11 cellular contexts compared by ENCODE assay signal in genomic region chr11:117928818-117929567, GRCh38. TPM values are rescaled to one million over a fixed set of nuclear protein-coding genes. Genes with fewer than 3 reads are reported as not detected.
DNase-seq lines count a peak whose midpoint lies in the region; ATAC-seq and TF ChIP-seq lines count a peak whose summit lies in the region.
"Had no signal": no experiment of that assay in that cellular context is flagged by ENCODE, and none has a peak within 500 bp of the region (broad histone marks: within the 10 kb centered on the region; RNA-seq: fewer than 3 reads in every experiment).

TSS of gene TMPRSS13 (minus strand) at chr11:117929402. CDS start at chr11:117929307, 95 bp downstream.

- no peaks in the 10 kb centered on the region for H3K36me3 ChIP-seq in DND-41 (ENCODE audit: insufficient read depth, low read length)
- no peaks in the 10 kb centered on the region for H3K36me3 ChIP-seq in Loucy (ENCODE audit: insufficient read depth, low read length)
- H3K36me3 ChIP-seq in neural progenitor cell = no peaks in the 10 kb centered on the region

- peak within 1 kb of the TSS; percentile 16; the same call in 1 of the 2 replicates for H2AFZ ChIP-seq in DND-41 (ENCODE audit: low read depth, low read length)
- no peak within 1 kb of the TSS; the same call in 1 of the 2 replicates for H2AFZ ChIP-seq in Loucy (ENCODE audit: low read length)
- H2AFZ ChIP-seq in neural progenitor cell (replicated peaks) = no peak within 1 kb of the TSS

- H3K4me2 ChIP-seq in DND-41 (ENCODE audit: insufficient read depth, low read length) (peak within 1 kb of the TSS; percentile 54), Loucy (ENCODE audit: low read depth, low read length, poor library complexity, severe bottlenecking) (peak within 1 kb of the TSS; percentile 86), neural progenitor cell (no peak within 1 kb of the TSS)

- H3K4me1 Mint-ChIP-seq in dendritic cell treated with granulocyte-macrophage colony-stimulating factor and Interleukin-4, amounts not matched to agents 40 ng/mL and 50 ng/mL, for 4 days (ENCODE audit: low read depth) = peaks cover 58% of the 10 kb centered on the region
- H3K4me1 Mint-ChIP-seq in neural progenitor cell = peaks cover 38% of the 10 kb centered on the region
- H3K4me1 Mint-ChIP-seq in endothelial cell (ENCODE audit: unreplicated experiment) = peaks cover 22% of the 10 kb centered on the region

- H3K9me3 Mint-ChIP-seq in dendritic cell treated with granulocyte-macrophage colony-stimulating factor and Interleukin-4, amounts not matched to agents 40 ng/mL and 50 ng/mL, for 4 days = no peaks in the 10 kb centered on the region
- H3K9me3 Mint-ChIP-seq in neural progenitor cell (no peaks in the 10 kb centered on the region), endothelial cell (ENCODE audit: unreplicated experiment) (no peaks in the 10 kb centered on the region)

- H3K27ac Mint-ChIP-seq in dendritic cell treated with granulocyte-macrophage colony-stimulating factor and Interleukin-4, amounts not matched to agents 40 ng/mL and 50 ng/mL, for 4 days = peak within 1 kb of the TSS; percentile 58
- H3K27ac Mint-ChIP-seq in neural progenitor cell (peak within 1 kb of the TSS; percentile 81), endothelial cell (ENCODE audit: unreplicated experiment) (no peak within 1 kb of the TSS)

- H3K9me2 ChIP-seq in Loucy (replicated peaks; ENCODE audit: low read depth, low read length) = no peaks in the 10 kb centered on the region

- intact Hi-C loops in dendritic cell treated with granulocyte-macrophage colony-stimulating factor and Interleukin-4, amounts not matched to agents 40 ng/mL and 50 ng/mL, for 4 days (cut with micrococcal nuclease) = no loop called here

- peak within 1 kb of the TSS in 1 of 2 experiments; percentile 32; a peak in 2 of 4 replicates for H3K4me3 ChIP-seq in DND-41 (ENCODE audit: low read depth in 1 of 2, low read length in 2 of 2)
- H3K4me3 ChIP-seq in Loucy (ENCODE audit: low read length, poor library complexity, severe bottlenecking) = peak within 1 kb of the TSS; percentile 59
- no peak within 1 kb of the TSS for H3K4me3 ChIP-seq in neural progenitor cell
- H3K4me3 ChIP-seq: coronary artery had no signal

- peaks cover 68% of the 10 kb centered on the region for H3K4me1 ChIP-seq in DND-41 (ENCODE audit: insufficient read depth, low read length)
- peaks cover 63% of the 10 kb centered on the region for H3K4me1 ChIP-seq in Loucy (ENCODE audit: insufficient read depth, low read length, poor library complexity, severe bottlenecking)
- H3K4me1 ChIP-seq in neural progenitor cell = no peaks in the 10 kb centered on the region

- no peak within 1 kb of the TSS for H3K4me3 Mint-ChIP-seq in dendritic cell treated with granulocyte-macrophage colony-stimulating factor and Interleukin-4, amounts not matched to agents 40 ng/mL and 50 ng/mL, for 4 days
- H3K4me3 Mint-ChIP-seq in neural progenitor cell (no peak within 1 kb of the TSS), endothelial cell (ENCODE audit: unreplicated experiment) (no peak within 1 kb of the TSS)

- H3K27ac ChIP-seq in DND-41 (ENCODE audit: low read length) (peak within 1 kb of the TSS; percentile 99), neural progenitor cell (no peak within 1 kb of the TSS)
- H3K27ac ChIP-seq: coronary artery had no signal

- TF ChIP-seq CTCF in DND-41 (IDR thresholded peaks at IDR 0.05; ENCODE audit: borderline replicate concordance, extremely low read depth, low read length, poor library complexity, severe bottlenecking) = peak; percentile 47
- 0 out of 2 replicates have a peak, but pooled peaks have one; percentile 15 for TF ChIP-seq CTCF in Loucy (conservative IDR thresholded peaks at IDR 0.05; ENCODE audit: low read length)
- no peak for TF ChIP-seq CTCF in neural progenitor cell (IDR thresholded peaks at IDR 0.05)
- no peak for TF ChIP-seq CTCF in endothelial cell (IDR thresholded peaks at IDR 0.05; ENCODE audit: unreplicated experiment)

- ATAC-seq in DND-41 (ENCODE audit: insufficient read depth, low read depth) = no peak

- no peaks in the 10 kb centered on the region for H3K36me3 Mint-ChIP-seq in dendritic cell treated with granulocyte-macrophage colony-stimulating factor and Interleukin-4, amounts not matched to agents 40 ng/mL and 50 ng/mL, for 4 days (ENCODE audit: low read depth)
- no peaks in the 10 kb centered on the region for H3K36me3 Mint-ChIP-seq in neural progenitor cell
- no peaks in the 10 kb centered on the region for H3K36me3 Mint-ChIP-seq in endothelial cell (ENCODE audit: low read depth, unreplicated experiment)

- H4K20me1 ChIP-seq in DND-41 (ENCODE audit: insufficient read depth, low read length) (no peaks in the 10 kb centered on the region), Loucy (ENCODE audit: insufficient read depth, low read length, poor library complexity, severe bottlenecking) (no peaks in the 10 kb centered on the region), neural progenitor cell (ENCODE audit: low read depth) (no peaks in the 10 kb centered on the region)

- H3K9me3 ChIP-seq in DND-41 (ENCODE audit: insufficient read depth, low read length, severe bottlenecking) (no peaks in the 10 kb centered on the region), Loucy (ENCODE audit: insufficient read depth, low read depth, low read length) (no peaks in the 10 kb centered on the region), neural progenitor cell (ENCODE audit: low read depth) (no peaks in the 10 kb centered on the region)

- H3K9ac ChIP-seq in DND-41 (ENCODE audit: low read depth, low read length) (peak within 1 kb of the TSS; percentile 58), Loucy (ENCODE audit: low read depth, low read length, poor library complexity, severe bottlenecking) (peak within 1 kb of the TSS; percentile 75), neural progenitor cell (no peak within 1 kb of the TSS)

- H3K27me3 Mint-ChIP-seq in dendritic cell treated with granulocyte-macrophage colony-stimulating factor and Interleukin-4, amounts not matched to agents 40 ng/mL and 50 ng/mL, for 4 days = peaks cover 21% of the 10 kb centered on the region
- H3K27me3 Mint-ChIP-seq in neural progenitor cell (ENCODE audit: insufficient read depth, low read depth) (peaks cover 7% of the 10 kb centered on the region), endothelial cell (ENCODE audit: unreplicated experiment) (peaks cover 6% of the 10 kb centered on the region)

- H3K27me3 ChIP-seq in DND-41 (ENCODE audit: insufficient read depth, low read length, poor library complexity) = no peaks in the 10 kb centered on the region
- H3K27me3 ChIP-seq in Loucy (ENCODE audit: insufficient read depth, low read length, poor library complexity, severe bottlenecking) = no peaks in the 10 kb centered on the region
- H3K27me3 ChIP-seq in neural progenitor cell = no peaks in the 10 kb centered on the region

- H3K79me2 ChIP-seq in DND-41 (ENCODE audit: insufficient read depth, low read length) (no peaks in the 10 kb centered on the region), Loucy (ENCODE audit: insufficient read depth, low read length) (no peaks in the 10 kb centered on the region), neural progenitor cell (ENCODE audit: low read depth) (no peaks in the 10 kb centered on the region)

- DNase-seq in DND-41 (peak; percentile 53), neural progenitor cell (ENCODE audit: low spot score) (no peak), HuH-7.5 (ENCODE audit: low spot score) (no peak), endothelial cell (ENCODE audit: low spot score) (no peak), amygdala (lab: John Stamatoyannopoulos, UW) (no peak)
- DNase-seq: activated CD4-positive, alpha-beta T cell treated with anti-CD3 and anti-CD28 coated beads, Interleukin-2, amount 50 U/mL, for 1 hour; retina had no signal

- H3F3A ChIP-seq in Loucy (ENCODE audit: low read depth) (peaks cover 7% of the 10 kb centered on the region; the same call in 1 of the 2 replicates), neural progenitor cell (ENCODE audit: low read depth) (no peaks in the 10 kb centered on the region)

RNA-seq across cellular contexts. Expression of gene TMPRSS13, which starts in this region (rescaled TPM):
- 0.22 TPM in 1 of 2 replicates, not detected in the other for total RNA-seq in neural progenitor cell (ENCODE audit: low replicate concordance)
- total RNA-seq in endothelial cell (ENCODE audit: unreplicated experiment) = 1.8 TPM
- total RNA-seq: LHCN-M2 had no signal

Comparison
In these comparisons a context has a peak if more than half of its experiments do, and no peak if none do; other contexts are left out.
1. CTCF ChIP-seq: peak in DND-41 (single experiment) and Loucy (single experiment); none in neural progenitor cell (single experiment) and endothelial cell (single experiment).